Comparison of ENCODE assay signal across 31 cellular contexts in the genomic region with DNA sequence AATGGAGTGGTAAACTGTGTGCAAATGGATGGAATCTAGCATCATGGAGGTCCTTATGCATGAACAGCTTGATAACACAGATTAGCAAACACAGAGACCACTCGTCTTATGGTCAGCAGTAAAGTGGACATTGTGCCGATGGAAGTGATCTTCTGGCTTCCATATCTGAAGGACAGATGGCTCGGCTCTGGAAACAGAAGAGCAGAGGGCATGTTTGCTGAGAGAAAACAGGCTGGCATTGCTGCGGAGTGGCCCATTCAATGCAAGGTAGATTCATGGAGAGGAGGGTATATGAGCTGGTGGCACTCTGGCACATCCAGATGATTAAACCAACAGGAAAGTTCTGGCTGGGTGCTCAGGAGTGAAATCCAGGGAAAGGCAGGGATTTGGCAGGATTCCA.
"Had no signal": no experiment of that assay in that cellular context is flagged by ENCODE, and none has a peak within 500 bp of the region (broad histone marks: within the 10 kb centered on the region; RNA-seq: fewer than 3 reads in every experiment).

No MANE protein-coding gene starts in this region.

- H3K4me1 Mint-ChIP-seq: activated B cell treated with CpG ODN at 0.5 μM for 24 hours; activated naive CD8-positive, alpha-beta T cell treated with anti-CD3 and anti-CD28 coated beads for 36 hours; activated T-helper 17 cell treated with anti-CD3 and anti-CD28 coated beads, Interleukin-2, amount 50 U/mL, for 72 hours; central memory CD8-positive, alpha-beta T cell had no signal

- H3K9me3 Mint-ChIP-seq: activated B cell treated with CpG ODN at 0.5 μM for 24 hours; activated naive CD4-positive, alpha-beta T cell treated with anti-CD3 and anti-CD28 coated beads for 36 hours; activated T-helper 1 cell treated with anti-CD3 and anti-CD28 coated beads, Interleukin-12 subunit alpha, Interleukin-12 subunit beta, Interleukin-2, Interleukin-4 antibody, amounts not matched to agents 30 ng/mL and 10 ng/mL and 1 ng/mL, durations not matched to agents 14 hours and 24 hours and 36 hours; activated T-helper 17 cell treated with anti-CD3 and anti-CD28 coated beads, Interleukin-2, amount 50 U/mL, for 72 hours; central memory CD8-positive, alpha-beta T cell; T-helper 1 cell treated with Interleukin-12 subunit alpha and Interleukin-12 subunit beta and Interleukin-4 antibody, amounts not matched to agents 30 μg/mL and 1 μg/mL, for 36 hours; T-helper 2 cell treated with Interferon-gamma antibody and Interleukin-4, amounts not matched to agents 5 μg/mL and 100 μg/mL, for 36 hours had no signal

- H3K27ac Mint-ChIP-seq: activated B cell treated with CpG ODN at 0.5 μM for 24 hours; activated CD4-positive, alpha-beta memory T cell treated with anti-CD3 and anti-CD28 coated beads for 36 hours; activated CD8-positive, alpha-beta T cell treated with anti-CD3 and anti-CD28 coated beads for 36 hours; activated naive CD4-positive, alpha-beta T cell treated with anti-CD3 and anti-CD28 coated beads for 36 hours; activated naive CD4-positive, alpha-beta T cell treated with anti-CD3 and anti-CD28 coated beads, Interleukin-2, amount 50 U/mL, for 72 hours; activated naive CD8-positive, alpha-beta T cell treated with anti-CD3 and anti-CD28 coated beads for 36 hours; activated T-cell treated with anti-CD3 and anti-CD28 coated beads, Interleukin-2, amount 50 U/mL, for 72 hours; activated T-helper 1 cell treated with anti-CD3 and anti-CD28 coated beads, Interleukin-12 subunit alpha, Interleukin-12 subunit beta, Interleukin-2, Interleukin-4 antibody, amounts not matched to agents 30 ng/mL and 10 ng/mL and 1 ng/mL, durations not matched to agents 14 hours and 24 hours and 36 hours; activated T-helper 17 cell treated with anti-CD3 and anti-CD28 coated beads, Interleukin-2, amount 50 U/mL, for 72 hours; brain; T-helper 1 cell treated with Interleukin-12 subunit alpha and Interleukin-12 subunit beta and Interleukin-4 antibody, amounts not matched to agents 30 μg/mL and 1 μg/mL, for 36 hours; T-helper 2 cell treated with Interferon-gamma antibody and Interleukin-4, amounts not matched to agents 5 μg/mL and 100 μg/mL, for 36 hours had no signal

- DNase-seq: activated B cell treated with CpG ODN at 0.5 μM for 24 hours; activated CD4-positive, alpha-beta memory T cell treated with anti-CD3 and anti-CD28 coated beads for 36 hours; activated CD4-positive, alpha-beta T cell treated with anti-CD3 and anti-CD28 coated beads for 4 hours; activated CD4-positive, alpha-beta T cell treated with anti-CD3 and anti-CD28 coated beads, Interleukin-2, amount 50 U/mL, for 1 hour; activated CD4-positive, alpha-beta T cell treated with anti-CD3 and anti-CD28 coated beads, Interleukin-2, amount 50 U/mL, for 4 hours; activated CD4-positive, CD25-positive, alpha-beta regulatory T cell treated with anti-CD3 and anti-CD28 coated beads, Interleukin-2, amount 50 U/mL, for 72 hours; activated CD8-positive, alpha-beta memory T cell treated with anti-CD3 and anti-CD28 coated beads, Interleukin-2, amount 50 U/mL, for 4 hours; activated CD8-positive, alpha-beta T cell treated with anti-CD3 and anti-CD28 coated beads for 36 hours; activated effector memory CD4-positive, alpha-beta T cell treated with anti-CD3 and anti-CD28 coated beads, Interleukin-2, amount 50 U/mL, for 16 hours; activated gamma-delta T cell treated with Interleukin-2 at 50 U/mL for 16 hours; activated naive CD4-positive, alpha-beta T cell; activated naive CD4-positive, alpha-beta T cell treated with anti-CD3 and anti-CD28 coated beads for 36 hours; activated naive CD4-positive, alpha-beta T cell treated with anti-CD3 and anti-CD28 coated beads, Interleukin-2, amount 50 U/mL, for 16 hours; activated naive CD8-positive, alpha-beta T cell treated with anti-CD3 and anti-CD28 coated beads for 36 hours; activated T-cell treated with anti-CD3 and anti-CD28 coated beads for 4 hours; activated T-cell treated with anti-CD3 and anti-CD28 coated beads, Interleukin-2, amount 50 U/mL, for 1 hour; activated T-cell treated with anti-CD3 and anti-CD28 coated beads, Interleukin-2, amount 50 U/mL, for 4 hours; activated T-cell treated with anti-CD3 and anti-CD28 coated beads, Interleukin-2, amount 50 U/mL, for 72 hours; adrenal gland; amygdala; anterior cingulate cortex; T-helper 1 cell; T-helper 2 cell; T-helper 9 cell had no signal

- H3K4me3 Mint-ChIP-seq: activated B cell treated with CpG ODN at 0.5 μM for 24 hours; activated CD4-positive, alpha-beta memory T cell treated with anti-CD3 and anti-CD28 coated beads for 36 hours; activated CD8-positive, alpha-beta T cell treated with anti-CD3 and anti-CD28 coated beads for 36 hours; activated naive CD4-positive, alpha-beta T cell treated with anti-CD3 and anti-CD28 coated beads for 36 hours; activated naive CD8-positive, alpha-beta T cell treated with anti-CD3 and anti-CD28 coated beads for 36 hours; activated T-cell treated with anti-CD3 and anti-CD28 coated beads, Interleukin-2, amount 50 U/mL, for 4 hours; activated T-cell treated with anti-CD3 and anti-CD28 coated beads, Interleukin-2, amount 50 U/mL, for 72 hours; activated T-helper 1 cell treated with anti-CD3 and anti-CD28 coated beads, Interleukin-12 subunit alpha, Interleukin-12 subunit beta, Interleukin-2, Interleukin-4 antibody, amounts not matched to agents 30 ng/mL and 10 ng/mL and 1 ng/mL, durations not matched to agents 14 hours and 24 hours and 36 hours; activated T-helper 17 cell treated with anti-CD3 and anti-CD28 coated beads, Interleukin-2, amount 50 U/mL, for 72 hours; brain; central memory CD8-positive, alpha-beta T cell; T-helper 1 cell treated with Interleukin-12 subunit alpha and Interleukin-12 subunit beta and Interleukin-4 antibody, amounts not matched to agents 30 μg/mL and 1 μg/mL, for 36 hours; T-helper 2 cell treated with Interferon-gamma antibody and Interleukin-4, amounts not matched to agents 5 μg/mL and 100 μg/mL, for 36 hours had no signal

- H3K36me3 Mint-ChIP-seq: activated CD4-positive, alpha-beta memory T cell treated with anti-CD3 and anti-CD28 coated beads for 36 hours; activated naive CD8-positive, alpha-beta T cell treated with anti-CD3 and anti-CD28 coated beads for 36 hours had no signal
